In genomic region chr19:22116760-22117159, GRCh38 we compare ENCODE assay signal across 3 cellular contexts.
A peak's percentile ranks its signal among the peaks of the same experiment; 100 is the strongest.
TF ChIP-seq lines count a peak whose summit lies in the region.

No MANE protein-coding gene starts in this region.

TF ChIP-seq in liver, 16 proteins besides CTCF, POLR2A, EP300 and RAD21 (continued from another document):
- peak; percentile 7 for TF ChIP-seq REST (IDR thresholded peaks at IDR 0.05)
- peak in 1 of 2 donors; percentile 33 for TF ChIP-seq EGR1 (IDR thresholded peaks at IDR 0.05; ENCODE audit: low read depth in 2 of 2)
- peak in 1 of 2 donors; percentile 53 for TF ChIP-seq RXRA (IDR thresholded peaks at IDR 0.05)

TF ChIP-seq in HepG2, 621 proteins besides CTCF, POLR2A, EP300 and RAD21 (continued from another document):
- TF ChIP-seq FOSL1 (CRISPR knock-in tag; IDR thresholded peaks at IDR 0.05; ENCODE audit: borderline replicate concordance) = no peak
- TF ChIP-seq RFXANK (CRISPR knock-in tag; IDR thresholded peaks at IDR 0.05) = no peak
- TF ChIP-seq HDAC1 (CRISPR knock-in tag; IDR thresholded peaks at IDR 0.05) = no peak
- TF ChIP-seq PATZ1 (CRISPR knock-in tag; IDR thresholded peaks at IDR 0.05) = no peak
- TF ChIP-seq ZNF530 (CRISPR knock-in tag; IDR thresholded peaks at IDR 0.05; ENCODE audit: low read depth) = no peak
- no peak for TF ChIP-seq SIX1 (CRISPR knock-in tag; IDR thresholded peaks at IDR 0.05; ENCODE audit: borderline replicate concordance)
- no peak for TF ChIP-seq FOXK1 (CRISPR knock-in tag; IDR thresholded peaks at IDR 0.05; ENCODE audit: borderline replicate concordance, low read depth)
- no peak for TF ChIP-seq SETDB1 (CRISPR knock-in tag; IDR thresholded peaks at IDR 0.05; ENCODE audit: borderline replicate concordance)
- TF ChIP-seq FOXA3 (CRISPR knock-in tag; IDR thresholded peaks at IDR 0.05) = no peak
- TF ChIP-seq ZNF678 (CRISPR knock-in tag; IDR thresholded peaks at IDR 0.05) = no peak
- no peak for TF ChIP-seq GTF2F1 (IDR thresholded peaks at IDR 0.05; ENCODE audit: low read length)

TF ChIP-seq in WTC11, 78 proteins besides CTCF, POLR2A, EP300 and RAD21 (continued from another document):
- TF ChIP-seq ZNF532 (CRISPR knock-in tag; IDR thresholded peaks at IDR 0.05; ENCODE audit: borderline replicate concordance) (no peak), MYBL2 (CRISPR knock-in tag; IDR thresholded peaks at IDR 0.05) (no peak), ATF6 (CRISPR knock-in tag; IDR thresholded peaks at IDR 0.05) (no peak), OVOL2 (CRISPR knock-in tag; IDR thresholded peaks at IDR 0.05; ENCODE audit: borderline replicate concordance) (no peak), NR3C1 (CRISPR knock-in tag; conservative IDR thresholded peaks at IDR 0.05; ENCODE audit: low read depth) (no peak), ZNF416 (CRISPR knock-in tag; IDR thresholded peaks at IDR 0.05) (no peak), SMAD4 (CRISPR knock-in tag; IDR thresholded peaks at IDR 0.05) (no peak)
